In genomic region chr5:134851307-134851923, GRCh38 we compare ENCODE assay signal across 8 cellular contexts. TPM values are rescaled to one million over a fixed set of nuclear protein-coding genes. Genes with fewer than 3 reads are reported as not detected.
A peak's percentile ranks its signal among the peaks of the same experiment; 100 is the strongest.
DNase-seq lines count a peak whose midpoint lies in the region; TF ChIP-seq lines count a peak whose summit lies in the region.

No MANE protein-coding gene starts in this region.

- no peak overlapping the region for H3K27ac ChIP-seq in mammary epithelial cell (ENCODE audit: insufficient read depth, low read depth, low read length)
- peak overlapping the region in 2 of 4 donors; percentile 2 to 39 for H3K27ac ChIP-seq in sigmoid colon
- H3K27ac ChIP-seq in thyroid gland = no peak overlapping the region

- H3K36me3 ChIP-seq in mammary epithelial cell (ENCODE audit: insufficient read depth, low read length) (peaks cover 23% of the 10 kb centered on the region), sigmoid colon (peaks cover 0 to 44% (median 13%) of the 10 kb centered on the region in 4 donors), thyroid gland (peaks cover 15% of the 10 kb centered on the region in 2 donors)

- dilution Hi-C loops in mammary epithelial cell (cut with HindIII; ENCODE audit: low sequenced_read_pairs) = loop anchor here (10.0 kb wide), 1 partner anchor 63 kb away; no protein-coding TSS in a partner anchor

- DNase-seq in NCI-H748 (lab: John Stamatoyannopoulos, UW; ENCODE audit: unreplicated experiment) (peak; percentile 8), NCI-H748 treated with DMSO at 0.1 percent for 48 hours (lab: John Stamatoyannopoulos, UW) (no peak), NAMALWA (ENCODE audit: low spot score) (peak; percentile 48), mammary epithelial cell (peak; percentile 37), renal cortical epithelial cell (ENCODE audit: low read depth) (peak; percentile 45), sigmoid colon (no peak), thyroid gland (no peak), NCI-H510A treated with DMSO at 0.1 percent for 48 hours (lab: John Stamatoyannopoulos, UW) (no peak)

- intact Hi-C loops in mammary epithelial cell (cut with micrococcal nuclease) (loop anchor here (1.0 to 5.0 kb wide), 3 partner anchors 45 to 113 kb away; partner anchors contain the start of gene CAMLG), sigmoid colon (cut with DNase I) (no loop called here), thyroid gland (cut with DNase I) (no loop called here)

- in situ Hi-C loops in mammary epithelial cell (cut with MboI; ENCODE audit: low sequenced_read_pairs in 2 of 2) = no loop called here

- TF ChIP-seq POLR2A in sigmoid colon (IDR thresholded peaks at IDR 0.05) (no peak), thyroid gland (IDR thresholded peaks at IDR 0.05) (no peak)

- no peak for TF ChIP-seq EP300 in sigmoid colon (IDR thresholded peaks at IDR 0.05)

- 29% methylated on average over 1 of the region's 1 CpG for WGBS in mammary epithelial cell (ENCODE audit: low coverage, missing lambda C conversion rate)
- WGBS in sigmoid colon, 2 donors = 80 to 85% methylated on average over 1 of the region's 1 CpG
- 52 to 76% methylated on average over 1 of the region's 1 CpG for WGBS in thyroid gland, 2 donors

- no peak overlapping the region for H2AFZ ChIP-seq in mammary epithelial cell (ENCODE audit: low read depth, low read length)

- no peak overlapping the region for H3K4me2 ChIP-seq in mammary epithelial cell (ENCODE audit: insufficient read depth, low read depth, low read length)

- peaks cover 78% of the 10 kb centered on the region for H3K79me2 ChIP-seq in mammary epithelial cell (ENCODE audit: insufficient read depth, low read length)

- no TSS peak for BruUV-seq in mammary epithelial cell (replicated peaks; lab: Mats Ljungman, UMichigan)

- no peaks in the 10 kb centered on the region for H3K9me3 ChIP-seq in mammary epithelial cell (replicated peaks; ENCODE audit: insufficient read depth, low read length)
- H3K9me3 ChIP-seq in sigmoid colon = no peaks in the 10 kb centered on the region
- H3K9me3 ChIP-seq in thyroid gland = no peaks in the 10 kb centered on the region

- H3K27me3 ChIP-seq in mammary epithelial cell (ENCODE audit: insufficient read depth, low read length) (no peaks in the 10 kb centered on the region), sigmoid colon (no peaks in the 10 kb centered on the region), thyroid gland (no peaks in the 10 kb centered on the region)

- no peaks in the 10 kb centered on the region for H4K20me1 ChIP-seq in mammary epithelial cell (ENCODE audit: insufficient read depth, low read length)

- TF ChIP-seq CTCF in mammary epithelial cell (conservative IDR thresholded peaks at IDR 0.05 in 1 of 2, IDR thresholded peaks at IDR 0.05 in 1 of 2; ENCODE audit: extremely low read depth in 1 of 2, insufficient read depth in 1 of 2, low read depth in 1 of 2, low read length in 2 of 2) = peak; percentile 45 to 74
- no peak for TF ChIP-seq CTCF in sigmoid colon (IDR thresholded peaks at IDR 0.05)
- peak in 2 of 6 experiments; percentile 31 to 44 for TF ChIP-seq CTCF in thyroid gland (IDR thresholded peaks at IDR 0.05)

- H3K9ac ChIP-seq in mammary epithelial cell (ENCODE audit: insufficient read depth, low read length) = no peak overlapping the region

- CTCF ChIA-PET in mammary epithelial cell (lab: Charles Lee; ENCODE audit: low non-redundant PET) = no interaction called here

- H3K4me1 ChIP-seq in mammary epithelial cell (ENCODE audit: insufficient read depth, low read length) (peaks cover 4% of the 10 kb centered on the region), sigmoid colon (peaks cover 0 to 61% (median 39%) of the 10 kb centered on the region in 4 donors), thyroid gland (peaks cover 16 to 29% of the 10 kb centered on the region in 2 donors)

- H3K4me3 ChIP-seq in mammary epithelial cell (replicated peaks in 1 of 3; ENCODE audit: insufficient read depth in 1 of 3, low read depth in 2 of 3, low read length in 3 of 3) (no peak overlapping the region), sigmoid colon (no peak overlapping the region), thyroid gland (replicated peaks in 1 of 3) (no peak overlapping the region)

RNA-seq across cellular contexts. Expression of gene C5orf24, which starts 5.6 kb away (rescaled TPM):
- total RNA-seq in mammary epithelial cell (10 to 100 TPM; 40.3 to 44.1 TPM), renal cortical epithelial cell (58.9 and 124 TPM in 2 replicates), sigmoid colon (10 to 100 TPM; 38.0 to 82.0 (median 70.8) TPM), thyroid gland (10 to 100 TPM; 52.5 to 66.6 (median 61.0) TPM)
- polyA plus RNA-seq in mammary epithelial cell (18.4 TPM), sigmoid colon (10 to 100 TPM; 12.6 to 15.7 (median 15.0) TPM)
- polyA minus RNA-seq in mammary epithelial cell = 19.8 TPM

RNA-seq across cellular contexts. Expression of gene TXNDC15, which starts 22.8 kb away (rescaled TPM):
- total RNA-seq in mammary epithelial cell (10 to 100 TPM; 30.4 to 43.0 TPM), renal cortical epithelial cell (55.0 and 64.3 TPM in 2 replicates), sigmoid colon (100 to 1,000 TPM in 2 of 4 donors, 10 to 100 TPM in 2; 69.0 to 123 (median 95.4) TPM), thyroid gland (100 to 1,000 TPM; 133 to 183 (median 153) TPM)
- polyA plus RNA-seq in mammary epithelial cell (42.0 TPM), sigmoid colon (10 to 100 TPM; 13.6 to 43.6 (median 24.6) TPM)
- 13.7 TPM for polyA minus RNA-seq in mammary epithelial cell

RNA-seq across cellular contexts. Expression of gene PCBD2, which starts 53.5 kb away (rescaled TPM):
- 1 to 10 TPM; 4.5 to 8.3 TPM for total RNA-seq in mammary epithelial cell
- polyA plus RNA-seq in mammary epithelial cell = 3.0 TPM
- not detected for polyA minus RNA-seq in mammary epithelial cell
- 8.2 and 9.0 TPM in 2 replicates for total RNA-seq in renal cortical epithelial cell
- total RNA-seq in sigmoid colon = 10 to 100 TPM in 1 of 4 donors, 1 to 10 TPM in 3; 4.2 to 10.8 (median 7.8) TPM
- polyA plus RNA-seq in sigmoid colon = 10 to 100 TPM in 1 of 3 donors, 1 to 10 TPM in 2; 7.6 to 10.6 (median 8.4) TPM
- total RNA-seq in thyroid gland = 10 to 100 TPM; 12.6 to 24.4 (median 17.7) TPM

Comparison
In these comparisons a context has a peak if more than half of its experiments do, and no peak if none do; other contexts are left out.
1. DNase-seq: peak in NCI-H748 (single experiment), NAMALWA (single experiment), mammary epithelial cell (single experiment) and renal cortical epithelial cell (single experiment); none in NCI-H748 treated with DMSO at 0.1 percent for 48 hours (single experiment), sigmoid colon (single experiment), thyroid gland (0 of 2) and NCI-H510A treated with DMSO at 0.1 percent for 48 hours (single experiment).
2. CTCF ChIP-seq: peak in mammary epithelial cell (2 of 2); none in sigmoid colon (0 of 4).